In the genomic region with DNA sequence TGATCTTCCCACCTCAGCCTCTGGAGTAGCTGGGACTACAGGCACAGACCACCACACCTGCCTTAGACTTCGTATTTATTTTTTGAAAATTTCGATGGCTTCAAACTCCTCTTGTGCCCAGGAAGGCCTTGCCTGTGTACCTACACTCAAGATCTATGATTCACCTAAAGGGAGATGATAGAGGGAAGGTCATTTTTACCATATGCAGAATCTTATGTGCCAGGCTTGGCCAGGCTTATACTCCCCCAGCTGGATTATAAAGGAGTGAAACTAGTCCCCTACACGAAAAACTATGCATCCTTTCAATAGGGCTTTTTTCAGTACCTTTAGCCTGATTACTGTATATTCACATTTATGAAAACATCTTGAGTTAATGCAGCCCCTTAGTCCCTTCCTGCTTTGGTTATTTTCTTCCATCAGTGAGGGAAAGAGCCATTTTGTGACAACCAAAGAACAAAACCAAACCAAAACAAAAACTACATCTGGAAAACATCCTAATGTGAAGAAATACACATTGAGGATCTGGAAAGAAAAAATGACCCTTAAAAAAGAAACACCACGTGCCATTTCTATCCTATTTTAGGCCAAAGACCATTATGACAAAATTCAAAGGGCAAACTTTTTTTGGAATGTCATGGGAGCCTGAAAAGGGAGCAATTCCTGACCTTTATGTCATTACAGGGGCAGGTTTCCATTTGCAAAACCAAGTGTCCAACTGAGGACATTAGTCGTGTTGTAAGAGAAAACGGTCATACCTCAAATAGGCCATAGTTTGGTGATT, we compare ENCODE assay signal across 19 cellular contexts. TPM values are rescaled to one million over a fixed set of nuclear protein-coding genes. Genes with fewer than 3 reads are reported as not detected.
DNase-seq lines count a peak whose midpoint lies in the region; ATAC-seq and TF ChIP-seq lines count a peak whose summit lies in the region.
"Had no signal": no experiment of that assay in that cellular context is flagged by ENCODE, and none has a peak within 500 bp of the region (broad histone marks: within the 10 kb centered on the region; RNA-seq: fewer than 3 reads in every experiment).

No MANE protein-coding gene starts in this region.

- H3K27me3 Mint-ChIP-seq in activated T-helper 17 cell treated with anti-CD3 and anti-CD28 coated beads, Interleukin-2, amount 50 U/mL, for 72 hours: no peaks in the 10 kb centered on the region
- no peaks in the 10 kb centered on the region for H3K27me3 Mint-ChIP-seq in naive B cell
- peaks cover 5% of the 10 kb centered on the region for H3K27me3 Mint-ChIP-seq in glutamatergic neuron (ENCODE audit: unreplicated experiment)

- H3K27ac Mint-ChIP-seq in activated T-helper 17 cell treated with anti-CD3 and anti-CD28 coated beads, Interleukin-2, amount 50 U/mL, for 72 hours: peak overlapping the region; percentile 89
- H3K27ac Mint-ChIP-seq in naive B cell: peak overlapping the region; percentile 38 to 94 (median 88)
- no peak overlapping the region for H3K27ac Mint-ChIP-seq in glutamatergic neuron (ENCODE audit: unreplicated experiment)

- H3K27ac ChIP-seq in heart left ventricle (peak overlapping the region in 8 of 12 donors; percentile 5 to 65 (median 40)), vagina (peak overlapping the region; percentile 37)
- H3K27ac ChIP-seq: parathyroid adenoma, thyroid gland had no signal

- no peaks in the 10 kb centered on the region for H3K27me3 ChIP-seq in heart left ventricle
- no peaks in the 10 kb centered on the region for H3K27me3 ChIP-seq in vagina
- H3K27me3 ChIP-seq: thyroid gland had no signal

- 74 to 81% (median 79%) methylated on average over 6 of the region's 6 CpGs for WGBS in heart left ventricle, 4 donors

- H3K9me3 ChIP-seq in heart left ventricle (peaks cover 0 to 10% (median 0%) of the 10 kb centered on the region in 12 donors), vagina (no peaks in the 10 kb centered on the region)
- H3K9me3 ChIP-seq: thyroid gland had no signal

- H3K9me3 Mint-ChIP-seq in activated T-helper 17 cell treated with anti-CD3 and anti-CD28 coated beads, Interleukin-2, amount 50 U/mL, for 72 hours: peaks cover 7% of the 10 kb centered on the region
- no peaks in the 10 kb centered on the region for H3K9me3 Mint-ChIP-seq in naive B cell
- peaks cover 8% of the 10 kb centered on the region for H3K9me3 Mint-ChIP-seq in glutamatergic neuron (ENCODE audit: unreplicated experiment)

- intact Hi-C loops in heart left ventricle (cut with DNase I) (no loop called here), Right ventricle myocardium inferior (cut with DNase I) (no loop called here), vagina (cut with DNase I) (no loop called here)

- H3K4me3 ChIP-seq in heart left ventricle: no peak overlapping the region
- no peak overlapping the region for H3K4me3 ChIP-seq in vagina
- H3K4me3 ChIP-seq: thyroid gland had no signal

- peaks cover 70% of the 10 kb centered on the region for H3K36me3 Mint-ChIP-seq in activated T-helper 17 cell treated with anti-CD3 and anti-CD28 coated beads, Interleukin-2, amount 50 U/mL, for 72 hours (ENCODE audit: low read depth)
- H3K36me3 Mint-ChIP-seq in naive B cell: peaks cover 34 to 38% of the 10 kb centered on the region in 2 donors
- H3K36me3 Mint-ChIP-seq in glutamatergic neuron (ENCODE audit: unreplicated experiment): peaks cover 27% of the 10 kb centered on the region

- ATAC-seq in heart left ventricle (peak in 1 of 4 donors; percentile 47), Right ventricle myocardium inferior (no peak), naive B cell (ENCODE audit: low read depth in 2 of 2) (no peak), left lobe of liver (no peak)
- ATAC-seq in activated T-helper 17 cell treated with anti-CD3 and anti-CD28 coated beads, Interleukin-2, amount 50 U/mL, for 72 hours (replicated peaks): peak; percentile 25
- ATAC-seq: HCT116 had no signal

- DNase-seq in heart left ventricle: no peak
- DNase-seq in Right ventricle myocardium inferior (ENCODE audit: missing footprints): no peak
- no peak for DNase-seq in naive B cell
- DNase-seq in vagina (ENCODE audit: extremely low spot score in 2 of 2): no peak
- no peak for DNase-seq in NCI-H1092 treated with DMSO at 0.1 percent for 48 hours (lab: John Stamatoyannopoulos, UW)
- no peak for DNase-seq in glutamatergic neuron
- DNase-seq in left lobe of liver (ENCODE audit: low spot score): no peak
- DNase-seq: activated CD4-positive, alpha-beta T cell treated with anti-CD3 and anti-CD28 coated beads, Interleukin-2, amount 50 U/mL, for 4 hours; aorta; dermis blood vessel endothelial cell; DMS53; KG1; mesendoderm; NCI-H187; NCI-H524 treated with DMSO at 0.1 percent for 48 hours; thyroid gland had no signal

- peaks cover 59% of the 10 kb centered on the region for H3K4me1 Mint-ChIP-seq in activated T-helper 17 cell treated with anti-CD3 and anti-CD28 coated beads, Interleukin-2, amount 50 U/mL, for 72 hours
- H3K4me1 Mint-ChIP-seq in naive B cell: peaks cover 72 to 95% (median 84%) of the 10 kb centered on the region in 3 donors
- H3K4me1 Mint-ChIP-seq in glutamatergic neuron (ENCODE audit: low read depth, unreplicated experiment): peaks cover 20% of the 10 kb centered on the region

- TF ChIP-seq CTCF in heart left ventricle (IDR thresholded peaks at IDR 0.05) (no peak), vagina (IDR thresholded peaks at IDR 0.05) (no peak), glutamatergic neuron (IDR thresholded peaks at IDR 0.05; ENCODE audit: partially characterized antibody, unreplicated experiment) (no peak)

- H3K4me1 ChIP-seq in heart left ventricle: peaks cover 0 to 59% (median 1%) of the 10 kb centered on the region in 12 donors
- H3K4me1 ChIP-seq in vagina: peaks cover 47% of the 10 kb centered on the region
- H3K4me1 ChIP-seq: parathyroid adenoma, thyroid gland had no signal

- TF ChIP-seq POLR2A in heart left ventricle (IDR thresholded peaks at IDR 0.05) (no peak), vagina (IDR thresholded peaks at IDR 0.05) (no peak)

- H3K36me3 ChIP-seq in heart left ventricle (no peaks in the 10 kb centered on the region), vagina (no peaks in the 10 kb centered on the region)
- H3K36me3 ChIP-seq: thyroid gland had no signal

- peak overlapping the region; percentile 82 for H3K4me3 Mint-ChIP-seq in activated T-helper 17 cell treated with anti-CD3 and anti-CD28 coated beads, Interleukin-2, amount 50 U/mL, for 72 hours
- H3K4me3 Mint-ChIP-seq in naive B cell: peak overlapping the region in 4 of 8 donors; percentile 10 to 48 (median 28)
- no peak overlapping the region for H3K4me3 Mint-ChIP-seq in glutamatergic neuron (ENCODE audit: unreplicated experiment)

RNA-seq across cellular contexts. Expression of a gene that starts 34.7 kb away (rescaled TPM):
- 10 to 100 TPM in 1 of 9 donors, 1 to 10 TPM in 8; 2.7 to 14.2 (median 4.6) TPM for total RNA-seq in heart left ventricle
- polyA plus RNA-seq in heart left ventricle: 1 to 10 TPM in 1 of 2 donors, under 1 TPM in 1; 0.76 to 1.9 TPM
- 2.6 TPM for total RNA-seq in Right ventricle myocardium inferior
- 100 to 1,000 TPM in 1 of 2 donors, 10 to 100 TPM in 1; 47.5 to 113 TPM for total RNA-seq in activated T-helper 17 cell treated with anti-CD3 and anti-CD28 coated beads, Interleukin-2, amount 50 U/mL, for 72 hours
- polyA plus RNA-seq in naive B cell (ENCODE audit: low read depth in 6 of 6): 100 to 1,000 TPM; 464 to 666 (median 484) TPM
- total RNA-seq in vagina: 19.4 TPM
- 82.2 TPM for total RNA-seq in glutamatergic neuron (ENCODE audit: unreplicated experiment)
- total RNA-seq in left lobe of liver: 3.0 TPM
